ENCODE assay signal across 8 cellular contexts in the genomic region with DNA sequence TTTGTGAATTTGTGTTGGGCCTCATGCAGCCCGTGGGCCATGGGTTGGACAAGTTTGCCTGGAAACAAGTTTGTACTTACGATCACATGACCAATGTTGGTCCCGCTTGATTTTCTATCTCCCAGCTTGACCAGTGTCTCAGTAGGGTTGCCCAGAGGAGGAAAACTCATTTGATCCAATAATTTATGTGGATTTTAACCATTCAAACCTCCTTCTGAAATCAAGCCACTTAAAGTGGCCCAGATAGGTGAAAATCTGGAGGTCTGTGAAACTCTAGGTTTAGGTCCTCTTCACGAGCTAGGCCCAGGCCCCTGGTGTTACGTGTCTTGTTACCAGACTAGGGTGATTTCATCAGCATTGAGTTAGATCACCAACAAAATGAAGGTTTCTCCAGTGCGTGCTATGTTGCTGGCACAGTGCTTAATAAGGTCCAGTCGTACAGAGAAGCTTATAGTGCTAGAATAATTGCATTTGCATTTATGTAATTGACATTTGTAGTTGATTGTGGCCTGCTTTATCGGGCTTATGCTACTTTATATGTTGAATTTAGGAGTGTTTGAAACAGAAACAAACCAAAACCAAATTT. TPM values are rescaled to one million over a fixed set of nuclear protein-coding genes. Genes with fewer than 3 reads are reported as not detected.
A peak's percentile ranks its signal among the peaks of the same experiment; 100 is the strongest.
DNase-seq lines count a peak whose midpoint lies in the region; ATAC-seq and TF ChIP-seq lines count a peak whose summit lies in the region.

No MANE protein-coding gene starts in this region.

- no peaks in the 10 kb centered on the region for H3K9me3 Mint-ChIP-seq in activated naive CD4-positive, alpha-beta T cell treated with anti-CD3 and anti-CD28 coated beads, Interleukin-2, amount 50 U/mL, for 72 hours
- no peaks in the 10 kb centered on the region for H3K9me3 Mint-ChIP-seq in memory B cell

- no peak overlapping the region for H3K27ac ChIP-seq in thyroid gland

- peaks cover 11 to 20% of the 10 kb centered on the region in 2 donors for H3K4me1 ChIP-seq in thyroid gland

- peaks cover 28% of the 10 kb centered on the region for H3K4me1 Mint-ChIP-seq in memory B cell

- no peaks in the 10 kb centered on the region for H3K27me3 Mint-ChIP-seq in memory B cell

- no peaks in the 10 kb centered on the region for H3K27me3 ChIP-seq in thyroid gland

- 84 to 93% methylated on average over 8 of the region's 8 CpGs for WGBS in thyroid gland, 2 donors

- H3K36me3 Mint-ChIP-seq in activated naive CD4-positive, alpha-beta T cell treated with anti-CD3 and anti-CD28 coated beads, Interleukin-2, amount 50 U/mL, for 72 hours, result peaks cover 14 to 24% of the 10 kb centered on the region in 2 donors
- H3K36me3 Mint-ChIP-seq in memory B cell, result peaks cover 8% of the 10 kb centered on the region

- peak overlapping the region; percentile 37 to 77 for H3K27ac Mint-ChIP-seq in activated naive CD4-positive, alpha-beta T cell treated with anti-CD3 and anti-CD28 coated beads, Interleukin-2, amount 50 U/mL, for 72 hours
- peak overlapping the region; percentile 92 for H3K27ac Mint-ChIP-seq in memory B cell

- peak; percentile 24 to 41 for DNase-seq in AML-193 (lab: John Stamatoyannopoulos, UW)
- DNase-seq in activated naive CD4-positive, alpha-beta T cell treated with anti-CD3 and anti-CD28 coated beads, Interleukin-2, amount 50 U/mL, for 72 hours (ENCODE audit: low spot score in 2 of 2), result no peak
- DNase-seq in memory B cell (ENCODE audit: low spot score in 2 of 2), result peak in 1 of 2 donors; percentile 16
- DNase-seq in thyroid gland, result no peak
- DNase-seq in DMS53 (lab: John Stamatoyannopoulos, UW), result no peak
- DNase-seq in NCI-H82 (lab: John Stamatoyannopoulos, UW), result no peak
- no peak for DNase-seq in COLO829 (ENCODE audit: low spot score)

- no peaks in the 10 kb centered on the region for H3K9me3 ChIP-seq in thyroid gland

- TF ChIP-seq POLR2A in thyroid gland (IDR thresholded peaks at IDR 0.05), result no peak

- no peak for TF ChIP-seq CTCF in thyroid gland (IDR thresholded peaks at IDR 0.05)

- peak; percentile 23 for ATAC-seq in HG03520 (IDR thresholded peaks at IDR 0.05; ENCODE audit: unreplicated experiment)
- no peak for ATAC-seq in activated naive CD4-positive, alpha-beta T cell treated with anti-CD3 and anti-CD28 coated beads, Interleukin-2, amount 50 U/mL, for 72 hours
- no peak for ATAC-seq in memory B cell (ENCODE audit: low read depth)

- peak overlapping the region; percentile 50 for H3K4me3 Mint-ChIP-seq in memory B cell

- H3K36me3 ChIP-seq in thyroid gland, result no peaks in the 10 kb centered on the region

- no peak overlapping the region for H3K4me3 ChIP-seq in thyroid gland (replicated peaks in 1 of 3)

- intact Hi-C loops in thyroid gland (cut with DNase I), result no loop called here

RNA-seq across cellular contexts. Expression of a gene that starts 4.4 kb away (rescaled TPM):
- 100 to 1,000 TPM; 345 to 382 TPM for total RNA-seq in activated naive CD4-positive, alpha-beta T cell treated with anti-CD3 and anti-CD28 coated beads, Interleukin-2, amount 50 U/mL, for 72 hours
- total RNA-seq in thyroid gland, result 10 to 100 TPM; 65.2 to 88.6 (median 74.7) TPM

Comparison
In these comparisons a context has a peak if more than half of its experiments do, and no peak if none do; other contexts are left out.
1. DNase-seq: peak in AML-193 (2 of 2); none in activated naive CD4-positive, alpha-beta T cell treated with anti-CD3 and anti-CD28 coated beads, Interleukin-2, amount 50 U/mL, for 72 hours (0 of 2), thyroid gland (0 of 2), DMS53 (single experiment), NCI-H82 (single experiment) and COLO829 (single experiment).